Comparison of ENCODE assay signal across 16 cellular contexts in the genomic region with DNA sequence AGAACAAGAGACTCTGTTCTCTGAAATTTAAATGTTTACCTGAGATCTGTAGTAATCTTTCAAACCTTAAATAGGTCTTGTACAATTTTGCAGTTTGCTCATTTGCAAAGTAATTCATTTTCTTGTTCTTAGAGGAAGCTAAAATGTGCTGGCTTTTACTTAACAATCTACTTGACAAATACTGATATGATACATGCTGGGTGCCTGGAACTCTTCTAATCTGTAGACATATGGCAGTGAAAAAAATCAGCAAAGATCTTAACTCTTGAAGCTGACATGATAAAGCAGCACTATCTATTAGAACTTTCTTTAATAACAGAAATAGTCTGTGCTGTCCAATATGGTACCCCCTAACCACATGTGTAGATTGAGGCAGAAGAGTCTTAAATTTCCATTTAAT.
A peak's percentile ranks its signal among the peaks of the same experiment; 100 is the strongest.
DNase-seq lines count a peak whose midpoint lies in the region; ATAC-seq, FAIRE-seq and TF ChIP-seq lines count a peak whose summit lies in the region.
"Had no signal": no experiment of that assay in that cellular context is flagged by ENCODE, and none has a peak within 500 bp of the region (broad histone marks: within the 10 kb centered on the region; RNA-seq: fewer than 3 reads in every experiment).

No MANE protein-coding gene starts in this region.

- H2BK120ac ChIP-seq in trophoblast cell (ENCODE audit: insufficient read depth, low read length, poor library complexity): no peak overlapping the region

- no peak overlapping the region for H3K18ac ChIP-seq in trophoblast cell (ENCODE audit: low read length)

- no peak overlapping the region for H2AFZ ChIP-seq in trophoblast cell (ENCODE audit: insufficient read depth, low read length, poor library complexity)
- H2AFZ ChIP-seq: GM23338 had no signal

- no peak overlapping the region for H2BK5ac ChIP-seq in trophoblast cell (ENCODE audit: low read depth, low read length, poor library complexity)

- H3K4me1 ChIP-seq in trophoblast cell (ENCODE audit: control insufficient read depth in 1 of 2, insufficient read depth in 2 of 2, low read length in 2 of 2): no peaks in the 10 kb centered on the region
- H3K4me1 ChIP-seq: Caco-2 had no signal

- H2AK5ac ChIP-seq in trophoblast cell (ENCODE audit: low read length): no peak overlapping the region

- H3K9ac ChIP-seq in trophoblast cell (ENCODE audit: low read length): no peak overlapping the region

- no peak overlapping the region for H3K23ac ChIP-seq in trophoblast cell (ENCODE audit: low read length)

- H3K79me2 ChIP-seq in trophoblast cell (ENCODE audit: control insufficient read depth, insufficient read depth, low read length, poor library complexity): no peaks in the 10 kb centered on the region

- DNase-seq in D721Med (ENCODE audit: insufficient read length, low spot score): no peak
- DNase-seq in G401 (ENCODE audit: low spot score): peak; percentile 84
- DNase-seq in NCI-H524 treated with DMSO at 0.1 percent for 48 hours (lab: John Stamatoyannopoulos, UW): peak; percentile 4
- peak; percentile 3 to 22 for DNase-seq in cerebellar nuclear complex (lab: John Stamatoyannopoulos, UW)
- DNase-seq in trophoblast cell: no peak
- DNase-seq in NOMO-1 treated with DMSO at 0.1 percent for 48 hours (lab: John Stamatoyannopoulos, UW; ENCODE audit: unreplicated experiment): no peak
- DNase-seq: Caco-2; CD4-positive, alpha-beta memory T cell; DMS153; DND-41; GDM1; H9 had no signal

- no peaks in the 10 kb centered on the region for H3K9me3 ChIP-seq in trophoblast cell (ENCODE audit: insufficient read depth, low read depth, low read length)
- H3K9me3 ChIP-seq: Caco-2 had no signal

- H3K4ac ChIP-seq in trophoblast cell (ENCODE audit: low read depth, low read length): no peak overlapping the region

- H3K27me3 ChIP-seq in trophoblast cell (ENCODE audit: insufficient read depth, low read length): no peaks in the 10 kb centered on the region

- no peak overlapping the region for H3K14ac ChIP-seq in trophoblast cell (ENCODE audit: low read length)

- no peaks in the 10 kb centered on the region for H3K36me3 ChIP-seq in trophoblast cell (ENCODE audit: control insufficient read depth in 1 of 2, insufficient read depth in 2 of 2, low read length in 2 of 2)

- H3K79me1 ChIP-seq in trophoblast cell (ENCODE audit: low read length): no peaks in the 10 kb centered on the region

- no peak overlapping the region for H4K8ac ChIP-seq in trophoblast cell (ENCODE audit: low read depth, low read length)

- no peak for TF ChIP-seq CTCF in D721Med (IDR thresholded peaks at IDR 0.05; ENCODE audit: insufficient read depth, missing control alignments)

- H2BK12ac ChIP-seq in trophoblast cell (ENCODE audit: low read length): no peak overlapping the region

- H4K12ac ChIP-seq in trophoblast cell (ENCODE audit: low read depth, low read length): no peak overlapping the region

- in situ Hi-C loops in G401 (cut with HindIII; ENCODE audit: low sequenced_read_pairs): no loop called here

- H3K4me3 ChIP-seq in trophoblast cell (ENCODE audit: low read depth, low read length): no peak overlapping the region
- H3K4me3 ChIP-seq: GM12878, GM23338 had no signal

- FAIRE-seq in D721Med (lab: Jason Lieb, UNC): peak; percentile 77
- FAIRE-seq: GM12878 had no signal

- no peak overlapping the region for H4K91ac ChIP-seq in trophoblast cell (ENCODE audit: low read depth, low read length)

- H3K4me2 ChIP-seq in trophoblast cell (ENCODE audit: low read length): no peak overlapping the region
- H3K4me2 ChIP-seq: GM23338 had no signal

- ATAC-seq in HG03520 (IDR thresholded peaks at IDR 0.05; ENCODE audit: unreplicated experiment): no peak
- ATAC-seq: GM12878, GM23338, HCT116 had no signal

- no peak overlapping the region for H3K27ac ChIP-seq in trophoblast cell (ENCODE audit: low read depth, low read length)

Comparison
In these comparisons a context has a peak if more than half of its experiments do, and no peak if none do; other contexts are left out.
1. DNase-seq: peak in G401 (single experiment), NCI-H524 treated with DMSO at 0.1 percent for 48 hours (single experiment) and cerebellar nuclear complex (2 of 2); none in D721Med (single experiment), trophoblast cell (0 of 2) and NOMO-1 treated with DMSO at 0.1 percent for 48 hours (single experiment).